ENCODE assay signal across 11 cellular contexts in the genomic region with DNA sequence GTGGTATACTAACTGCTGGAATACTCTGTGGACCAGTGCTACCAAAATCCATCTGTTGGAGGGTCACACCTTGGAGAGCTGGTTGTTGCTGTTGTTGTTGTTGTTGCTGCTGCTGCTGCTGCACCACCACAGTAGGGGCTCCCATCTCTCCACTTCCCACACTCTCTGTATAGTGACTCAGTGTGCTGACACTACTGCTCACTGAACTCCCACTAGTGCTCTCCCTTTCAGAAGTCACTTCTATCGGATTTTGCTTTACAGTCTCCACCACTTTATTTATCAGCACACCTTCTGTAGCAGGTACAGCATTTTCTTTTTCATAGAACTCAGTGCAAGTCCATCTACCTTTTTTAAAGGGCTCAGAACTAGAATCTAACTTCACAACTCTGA. TPM values are rescaled to one million over a fixed set of nuclear protein-coding genes. Genes with fewer than 3 reads are reported as not detected.
DNase-seq lines count a peak whose midpoint lies in the region; ATAC-seq and TF ChIP-seq lines count a peak whose summit lies in the region.
"Had no signal": no experiment of that assay in that cellular context is flagged by ENCODE, and none has a peak within 500 bp of the region (broad histone marks: within the 10 kb centered on the region; RNA-seq: fewer than 3 reads in every experiment).

No MANE protein-coding gene starts in this region.

- H3K36me3 ChIP-seq in naive thymus-derived CD4-positive, alpha-beta T cell (ENCODE audit: control insufficient read depth in 2 of 3, insufficient read depth in 3 of 3, low read length in 3 of 3): peaks cover 0 to 12% (median 0%) of the 10 kb centered on the region in 3 experiments
- H3K36me3 ChIP-seq: SJCRH30 had no signal

- no peaks in the 10 kb centered on the region for H3K9me3 ChIP-seq in naive thymus-derived CD4-positive, alpha-beta T cell (ENCODE audit: control insufficient read depth in 2 of 3, low read length in 3 of 3)
- H3K9me3 ChIP-seq: SJCRH30 had no signal

- POLR2A ChIA-PET in naive thymus-derived CD4-positive, alpha-beta T cell (lab: Charles Lee): interaction anchor here (0.6 kb wide), 1 partner anchor 13 kb away, joined by 3 read pairs; no protein-coding TSS in a partner anchor

- H3K9me3 Mint-ChIP-seq in naive thymus-derived CD4-positive, alpha-beta T cell: peaks cover 0 to 3% (median 0%) of the 10 kb centered on the region in 11 donors

- CTCF ChIA-PET in naive thymus-derived CD4-positive, alpha-beta T cell (lab: Charles Lee): no interaction called here

- H3K27me3 ChIP-seq in naive thymus-derived CD4-positive, alpha-beta T cell (ENCODE audit: control insufficient read depth in 2 of 2, insufficient read depth in 2 of 2, low read length in 2 of 2): no peaks in the 10 kb centered on the region
- H3K27me3 ChIP-seq: SJCRH30 had no signal

- intact Hi-C loops in naive thymus-derived CD4-positive, alpha-beta T cell (cut with micrococcal nuclease): loop anchor here (10.0 kb wide), 3 partner anchors 670 to 1520 kb away; no protein-coding TSS in a partner anchor

- H3K36me3 Mint-ChIP-seq in naive thymus-derived CD4-positive, alpha-beta T cell: peaks cover 0 to 19% (median 12%) of the 10 kb centered on the region in 5 donors

- peaks cover 36 to 62% (median 55%) of the 10 kb centered on the region in 7 donors for H3K4me1 Mint-ChIP-seq in naive thymus-derived CD4-positive, alpha-beta T cell

- H3K27ac Mint-ChIP-seq in naive thymus-derived CD4-positive, alpha-beta T cell: peak overlapping the region in 2 of 9 donors; percentile 90 to 95

- H3K27ac ChIP-seq in coronary artery: peak overlapping the region in 1 of 2 donors; percentile 98
- H3K27ac ChIP-seq in naive thymus-derived CD4-positive, alpha-beta T cell (ENCODE audit: low read depth, low read length): no peak overlapping the region
- H3K27ac ChIP-seq: SJCRH30 had no signal

- peaks cover 0 to 50% (median 0%) of the 10 kb centered on the region in 5 donors for H3K27me3 Mint-ChIP-seq in naive thymus-derived CD4-positive, alpha-beta T cell

- H3K4me3 Mint-ChIP-seq in naive thymus-derived CD4-positive, alpha-beta T cell: peak overlapping the region in 8 of 10 donors; percentile 46 to 99 (median 98)

- TF ChIP-seq CTCF in AG09309 (IDR thresholded peaks at IDR 0.05; ENCODE audit: control insufficient read depth, insufficient read depth, low read depth, low read length, missing control alignments): no peak
- no peak for TF ChIP-seq CTCF in HFF-Myc (IDR thresholded peaks at IDR 0.05; ENCODE audit: low read depth, low read length, missing control alignments)
- TF ChIP-seq CTCF in coronary artery (IDR thresholded peaks at IDR 0.05): no peak

- H3K4me3 ChIP-seq in AG09309 (ENCODE audit: control insufficient read depth, low read depth, low read length) (peak overlapping the region; percentile 66), HFF-Myc (replicated peaks; ENCODE audit: low read depth, low read length) (peak overlapping the region; percentile 86), coronary artery (peak overlapping the region; percentile 87)
- no peak overlapping the region for H3K4me3 ChIP-seq in naive thymus-derived CD4-positive, alpha-beta T cell (ENCODE audit: low read length)

- peaks cover 21 to 30% of the 10 kb centered on the region in 2 donors for H3K4me1 ChIP-seq in naive thymus-derived CD4-positive, alpha-beta T cell (ENCODE audit: control insufficient read depth in 2 of 2, insufficient read depth in 2 of 2, low read length in 2 of 2)

- DNase-seq in AG09309 (ENCODE audit: low read depth): no peak
- DNase-seq in HFF-Myc (ENCODE audit: extremely low read depth, low read depth): no peak
- DNase-seq in coronary artery (ENCODE audit: low spot score): no peak
- no peak for DNase-seq in naive thymus-derived CD4-positive, alpha-beta T cell
- no peak for DNase-seq in LoVo (ENCODE audit: low spot score)
- no peak for DNase-seq in COLO829 (ENCODE audit: low spot score)
- DNase-seq: NCI-H1694 treated with DMSO at 0.1 percent for 48 hours, SJCRH30 had no signal

- ATAC-seq in naive thymus-derived CD4-positive, alpha-beta T cell: no peak
- ATAC-seq in HG02981 (IDR thresholded peaks at IDR 0.05; ENCODE audit: unreplicated experiment) (no peak), HG03565 (IDR thresholded peaks at IDR 0.05; ENCODE audit: unreplicated experiment) (no peak)
- ATAC-seq: esophagus mucosa had no signal

RNA-seq across cellular contexts. Expression of gene TSC22D1, which starts 1.7 kb away (rescaled TPM):
- total RNA-seq in naive thymus-derived CD4-positive, alpha-beta T cell: 10 to 100 TPM; 13.7 to 38.7 (median 35.6) TPM
- polyA plus RNA-seq in naive thymus-derived CD4-positive, alpha-beta T cell: 1 to 10 TPM; 5.7 to 6.8 TPM
